ENCODE assay signal across 1 cellular context in genomic region chr1:222370911-222371717, GRCh38.
TF ChIP-seq lines count a peak whose summit lies in the region.

No MANE protein-coding gene starts in this region.

TF ChIP-seq in GM23338, 12 proteins besides CTCF, POLR2A, EP300 and RAD21 (continued from another document):
- TF ChIP-seq ZNF462 (CRISPR knock-in tag; IDR thresholded peaks at IDR 0.05) (no peak), ZNF114 (CRISPR knock-in tag; IDR thresholded peaks at IDR 0.05) (no peak), NANOG (IDR thresholded peaks at IDR 0.05; ENCODE audit: borderline replicate concordance) (no peak)
